In the genomic region with DNA sequence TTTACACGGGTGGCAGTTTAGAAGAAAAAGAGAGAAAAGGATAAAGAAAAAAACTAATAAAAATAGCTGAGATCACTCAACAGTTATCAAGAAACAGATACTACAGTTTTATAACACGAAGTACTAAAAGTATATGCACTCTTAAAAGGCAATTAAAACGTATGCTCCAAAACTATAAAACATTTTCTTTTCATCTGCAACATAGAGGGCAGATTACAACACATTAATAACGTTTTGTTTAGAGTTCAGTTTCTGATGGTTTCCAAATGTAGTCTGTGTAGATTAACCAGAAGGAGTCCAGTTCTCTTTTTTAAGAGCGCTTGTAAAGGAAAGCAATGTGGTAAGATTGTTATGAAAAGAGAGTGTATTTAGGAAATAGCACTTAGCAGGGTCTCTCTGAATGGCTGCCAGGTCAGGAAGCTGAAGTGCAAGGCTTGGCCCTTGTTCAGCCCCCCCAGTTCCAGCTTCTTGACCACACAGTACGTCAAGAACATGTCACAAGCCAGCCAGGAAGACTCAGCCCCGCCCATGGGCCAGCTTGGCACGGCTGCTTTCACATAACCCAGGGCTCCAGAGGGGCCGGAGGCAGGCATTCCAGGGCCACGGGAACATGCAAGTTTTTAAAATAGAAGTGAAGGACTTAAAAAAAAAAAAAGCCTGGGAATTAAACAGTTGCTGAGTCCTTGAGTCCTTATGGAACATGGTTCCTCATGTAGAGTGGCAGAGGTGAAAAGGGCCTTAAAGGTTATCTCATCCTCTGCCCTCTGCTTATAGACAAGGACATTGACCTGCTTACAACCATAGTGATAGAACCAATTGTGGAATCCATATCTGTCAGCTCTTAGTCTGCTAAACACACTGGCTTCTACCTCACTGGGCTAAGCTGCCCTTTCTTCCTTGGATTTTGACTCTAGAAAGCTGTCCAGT, we compare ENCODE assay signal across 2 cellular contexts.
TF ChIP-seq lines count a peak whose summit lies in the region.

No MANE protein-coding gene starts in this region.

TF ChIP-seq in SK-N-SH treated with all-trans-retinoic acid at 6 μM for 48 hours, 23 proteins besides CTCF, POLR2A, EP300 and RAD21 (continued from another document):
- TF ChIP-seq, protein P1, sequence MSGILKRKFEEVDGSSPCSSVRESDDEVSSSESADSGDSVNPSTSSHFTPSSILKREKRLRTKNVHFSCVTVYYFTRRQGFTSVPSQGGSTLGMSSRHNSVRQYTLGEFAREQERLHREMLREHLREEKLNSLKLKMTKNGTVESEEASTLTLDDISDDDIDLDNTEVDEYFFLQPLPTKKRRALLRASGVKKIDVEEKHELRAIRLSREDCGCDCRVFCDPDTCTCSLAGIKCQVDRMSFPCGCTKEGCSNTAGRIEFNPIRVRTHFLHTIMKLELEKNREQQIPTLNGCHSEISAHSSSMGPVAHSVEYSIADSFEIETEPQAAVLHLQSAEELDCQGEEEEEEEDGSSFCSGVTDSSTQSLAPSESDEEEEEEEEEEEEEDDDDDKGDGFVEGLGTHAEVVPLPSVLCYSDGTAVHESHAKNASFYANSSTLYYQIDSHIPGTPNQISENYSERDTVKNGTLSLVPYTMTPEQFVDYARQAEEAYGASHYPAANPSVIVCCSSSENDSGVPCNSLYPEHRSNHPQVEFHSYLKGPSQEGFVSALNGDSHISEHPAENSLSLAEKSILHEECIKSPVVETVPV (CRISPR knock-in tag; IDR thresholded peaks at IDR 0.05) = peak; percentile 51; the same call in 1 of the 2 replicates
- TF ChIP-seq, protein P2, sequence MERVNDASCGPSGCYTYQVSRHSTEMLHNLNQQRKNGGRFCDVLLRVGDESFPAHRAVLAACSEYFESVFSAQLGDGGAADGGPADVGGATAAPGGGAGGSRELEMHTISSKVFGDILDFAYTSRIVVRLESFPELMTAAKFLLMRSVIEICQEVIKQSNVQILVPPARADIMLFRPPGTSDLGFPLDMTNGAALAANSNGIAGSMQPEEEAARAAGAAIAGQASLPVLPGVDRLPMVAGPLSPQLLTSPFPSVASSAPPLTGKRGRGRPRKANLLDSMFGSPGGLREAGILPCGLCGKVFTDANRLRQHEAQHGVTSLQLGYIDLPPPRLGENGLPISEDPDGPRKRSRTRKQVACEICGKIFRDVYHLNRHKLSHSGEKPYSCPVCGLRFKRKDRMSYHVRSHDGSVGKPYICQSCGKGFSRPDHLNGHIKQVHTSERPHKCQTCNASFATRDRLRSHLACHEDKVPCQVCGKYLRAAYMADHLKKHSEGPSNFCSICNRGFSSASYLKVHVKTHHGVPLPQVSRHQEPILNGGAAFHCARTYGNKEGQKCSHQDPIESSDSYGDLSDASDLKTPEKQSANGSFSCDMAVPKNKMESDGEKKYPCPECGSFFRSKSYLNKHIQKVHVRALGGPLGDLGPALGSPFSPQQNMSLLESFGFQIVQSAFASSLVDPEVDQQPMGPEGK (CRISPR knock-in tag; IDR thresholded peaks at IDR 0.05; ENCODE audit: borderline replicate concordance) = peak; percentile 94
- TF ChIP-seq SNAI2 (CRISPR knock-in tag; IDR thresholded peaks at IDR 0.05) (0 out of 2 replicates have a peak, but pooled peaks have one; percentile 24), CSDC2 (CRISPR knock-in tag; IDR thresholded peaks at IDR 0.05) (peak; percentile 41; the same call in 1 of the 2 replicates), ZC3H10 (CRISPR knock-in tag; IDR thresholded peaks at IDR 0.05) (0 out of 2 replicates have a peak, but pooled peaks have one; percentile 32)

TF ChIP-seq in WTC11, 78 proteins besides CTCF, POLR2A, EP300 and RAD21 (continued from another document):
- TF ChIP-seq, protein P3, sequence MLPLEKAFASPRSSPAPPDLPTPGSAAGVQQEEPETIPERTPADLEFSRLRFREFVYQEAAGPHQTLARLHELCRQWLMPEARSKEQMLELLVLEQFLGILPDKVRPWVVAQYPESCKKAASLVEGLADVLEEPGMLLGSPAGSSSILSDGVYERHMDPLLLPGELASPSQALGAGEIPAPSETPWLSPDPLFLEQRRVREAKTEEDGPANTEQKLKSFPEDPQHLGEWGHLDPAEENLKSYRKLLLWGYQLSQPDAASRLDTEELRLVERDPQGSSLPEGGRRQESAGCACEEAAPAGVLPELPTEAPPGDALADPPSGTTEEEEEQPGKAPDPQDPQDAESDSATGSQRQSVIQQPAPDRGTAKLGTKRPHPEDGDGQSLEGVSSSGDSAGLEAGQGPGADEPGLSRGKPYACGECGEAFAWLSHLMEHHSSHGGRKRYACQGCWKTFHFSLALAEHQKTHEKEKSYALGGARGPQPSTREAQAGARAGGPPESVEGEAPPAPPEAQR (CRISPR knock-in tag; IDR thresholded peaks at IDR 0.05) = no peak
- TF ChIP-seq, protein P4, sequence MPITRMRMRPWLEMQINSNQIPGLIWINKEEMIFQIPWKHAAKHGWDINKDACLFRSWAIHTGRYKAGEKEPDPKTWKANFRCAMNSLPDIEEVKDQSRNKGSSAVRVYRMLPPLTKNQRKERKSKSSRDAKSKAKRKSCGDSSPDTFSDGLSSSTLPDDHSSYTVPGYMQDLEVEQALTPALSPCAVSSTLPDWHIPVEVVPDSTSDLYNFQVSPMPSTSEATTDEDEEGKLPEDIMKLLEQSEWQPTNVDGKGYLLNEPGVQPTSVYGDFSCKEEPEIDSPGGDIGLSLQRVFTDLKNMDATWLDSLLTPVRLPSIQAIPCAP (CRISPR knock-in tag; IDR thresholded peaks at IDR 0.05) = no peak
- TF ChIP-seq MXD4 (CRISPR knock-in tag; IDR thresholded peaks at IDR 0.05; ENCODE audit: borderline replicate concordance) (no peak), CREB1 (CRISPR knock-in tag; IDR thresholded peaks at IDR 0.05) (no peak)
